ENCODE assay signal across 16 cellular contexts in genomic region chr18:5519448-5520362, GRCh38. TPM values are rescaled to one million over a fixed set of nuclear protein-coding genes. Genes with fewer than 3 reads are reported as not detected.
DNase-seq lines count a peak whose midpoint lies in the region; ATAC-seq and TF ChIP-seq lines count a peak whose summit lies in the region.
"Had no signal": no experiment of that assay in that cellular context is flagged by ENCODE, and none has a peak within 500 bp of the region (broad histone marks: within the 10 kb centered on the region; RNA-seq: fewer than 3 reads in every experiment).

No MANE protein-coding gene starts in this region.

- peak overlapping the region; percentile 75 for H3K4me3 ChIP-seq in adipocyte (ENCODE audit: low read length)
- H3K4me3 ChIP-seq in dorsolateral prefrontal cortex: no peak overlapping the region
- no peak overlapping the region for H3K4me3 ChIP-seq in suprapubic skin
- H3K4me3 ChIP-seq in Peyer's patch: no peak overlapping the region

- no peaks in the 10 kb centered on the region for H3K9me3 ChIP-seq in adipocyte (ENCODE audit: control insufficient read depth, low read length)
- no peaks in the 10 kb centered on the region for H3K9me3 ChIP-seq in suprapubic skin
- H3K9me3 ChIP-seq in Peyer's patch: no peaks in the 10 kb centered on the region

- intact Hi-C loops in dorsolateral prefrontal cortex (cut with DNase I) (loop anchor here in 1 of 2 donors (10.0 kb wide), 1 partner anchor 55 kb away; no protein-coding TSS in a partner anchor), left ventricle myocardium superior (cut with micrococcal nuclease) (no loop called here)

- H3K36me3 ChIP-seq in adipocyte (ENCODE audit: control insufficient read depth, insufficient read depth, low read length, severe bottlenecking) (no peaks in the 10 kb centered on the region), suprapubic skin (no peaks in the 10 kb centered on the region), Peyer's patch (no peaks in the 10 kb centered on the region)

- ATAC-seq in left ventricle myocardium superior (peak; percentile 83), HG02623 (IDR thresholded peaks at IDR 0.05; ENCODE audit: unreplicated experiment) (no peak), GM18858 (IDR thresholded peaks at IDR 0.05; ENCODE audit: unreplicated experiment) (no peak)
- ATAC-seq: naive thymus-derived CD8-positive, alpha-beta T cell; Panc1 had no signal

- peak overlapping the region; percentile 47 for H3K9ac ChIP-seq in adipocyte (ENCODE audit: low read length)

- peak; percentile 31 for DNase-seq in adipocyte (ENCODE audit: low read depth)
- no peak for DNase-seq in dorsolateral prefrontal cortex
- no peak for DNase-seq in left ventricle myocardium superior
- DNase-seq in suprapubic skin (ENCODE audit: low spot score in 2 of 2): no peak
- DNase-seq in Peyer's patch: no peak
- no peak for DNase-seq in T-helper 9 cell
- DNase-seq: activated CD4-positive, alpha-beta memory T cell treated with anti-CD3 and anti-CD28 coated beads, Interleukin-2, amount 10 ng/mL, durations not matched to agents 7 days and 5 days; DMS79 treated with DMSO at 0.1 percent for 48 hours; GOT3; naive thymus-derived CD8-positive, alpha-beta T cell; NCI-H2107; NCI-H82; stimulated activated CD4-positive, alpha-beta T cell treated with anti-CD3 and anti-CD28 coated beads, Interleukin-1b, Interleukin-23, amount 100 ng/mL, for 48 hours had no signal

- H3K4me1 ChIP-seq in adipocyte (ENCODE audit: control insufficient read depth, insufficient read depth, low read length) (peaks cover 45% of the 10 kb centered on the region), suprapubic skin (peaks cover 25% of the 10 kb centered on the region), Peyer's patch (peaks cover 0 to 7% (median 0%) of the 10 kb centered on the region in 4 donors)

- TF ChIP-seq CTCF in dorsolateral prefrontal cortex (IDR thresholded peaks at IDR 0.05 in 54 of 56, conservative IDR thresholded peaks at IDR 0.05 in 2 of 56; ENCODE audit: low read depth in 1 of 56, partially characterized antibody in 56 of 56) (no peak), suprapubic skin (IDR thresholded peaks at IDR 0.05) (no peak), Peyer's patch (IDR thresholded peaks at IDR 0.05) (no peak)

- no peak for TF ChIP-seq POLR2A in suprapubic skin (IDR thresholded peaks at IDR 0.05)
- TF ChIP-seq POLR2A in Peyer's patch (IDR thresholded peaks at IDR 0.05): no peak

- no peak for TF ChIP-seq EP300 in suprapubic skin (IDR thresholded peaks at IDR 0.05)

- H3K27ac ChIP-seq in dorsolateral prefrontal cortex (peak overlapping the region in 41 of 59 donors; percentile 3 to 82 (median 54)), suprapubic skin (peak overlapping the region; percentile 32), Peyer's patch (no peak overlapping the region)

- H3K27me3 ChIP-seq in adipocyte (replicated peaks; ENCODE audit: control insufficient read depth, insufficient read depth, low read length) (no peaks in the 10 kb centered on the region), dorsolateral prefrontal cortex (no peaks in the 10 kb centered on the region), suprapubic skin (no peaks in the 10 kb centered on the region), Peyer's patch (no peaks in the 10 kb centered on the region)

- 51% methylated on average over 10 of the region's 10 CpGs for WGBS in suprapubic skin

RNA-seq across cellular contexts. Expression of gene EPB41L3, which starts 24.1 kb away (rescaled TPM):
- 100 to 1,000 TPM; 122 to 357 (median 269) TPM for total RNA-seq in dorsolateral prefrontal cortex
- 6.8 TPM for total RNA-seq in left ventricle myocardium superior
- total RNA-seq in suprapubic skin: 10 to 100 TPM in 3 of 4 donors, 1 to 10 TPM in 1; 9.6 to 37.0 (median 13.5) TPM
- 100 to 1,000 TPM; 234 to 251 (median 248) TPM for total RNA-seq in Peyer's patch

Comparison
In these comparisons a context has a peak if more than half of its experiments do, and no peak if none do; other contexts are left out.
1. H3K27ac ChIP-seq: peak in dorsolateral prefrontal cortex (41 of 59) and suprapubic skin (single experiment); none in Peyer's patch (0 of 4).